ENCODE assay signal across 21 cellular contexts in the genomic region with DNA sequence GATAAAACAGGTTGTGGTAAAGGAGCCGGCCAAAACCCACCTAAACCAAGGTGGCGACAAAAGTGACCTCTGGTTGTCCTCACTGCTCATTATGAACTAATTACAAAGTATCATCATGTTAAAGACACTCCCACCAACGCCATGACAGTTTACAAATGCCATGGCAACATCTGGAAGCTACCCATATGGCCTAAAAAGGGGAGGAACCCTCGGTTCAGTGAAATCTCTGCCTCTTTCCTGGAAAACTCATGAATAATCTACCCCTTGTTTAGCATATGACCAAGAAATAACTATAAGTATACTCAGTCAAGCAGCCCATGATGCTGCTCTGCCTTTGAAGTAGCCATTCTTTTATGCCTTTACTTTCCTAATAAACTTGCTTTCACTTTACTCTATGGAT.
DNase-seq lines count a peak whose midpoint lies in the region; ATAC-seq and TF ChIP-seq lines count a peak whose summit lies in the region.
"Had no signal": no experiment of that assay in that cellular context is flagged by ENCODE, and none has a peak within 500 bp of the region (broad histone marks: within the 10 kb centered on the region; RNA-seq: fewer than 3 reads in every experiment).

No MANE protein-coding gene starts in this region.

- CTCF ChIA-PET in activated CD8-positive, alpha-beta T cell treated with anti-CD3 and anti-CD28 coated beads for 36 hours (lab: Charles Lee): interaction anchor here (1.4 to 4.8 kb wide), 4 partner anchors 8 to 147 kb away, joined by 5 to 32 read pairs (median 14); no protein-coding TSS in a partner anchor
- CTCF ChIA-PET in activated CD8-positive, alpha-beta T cell treated with anti-CD3 and anti-CD28 coated beads, Interleukin-2, amount 10 ng/mL, durations not matched to agents 7 days and 5 days (lab: Charles Lee): interaction anchor here (2.0 kb wide), 1 partner anchor 7 kb away, joined by 16 read pairs; no protein-coding TSS in a partner anchor

- H3K36me3 ChIP-seq in esophagus muscularis mucosa: no peaks in the 10 kb centered on the region
- H3K36me3 ChIP-seq: BE2C; BLaER1 treated with 17β-estradiol and CSF1 and Interleukin-3, amounts not matched to agents 10 nM and 100 nM; HAP-1 had no signal

- H3K27me3 Mint-ChIP-seq in activated CD8-positive, alpha-beta T cell treated with anti-CD3 and anti-CD28 coated beads for 36 hours: peaks cover 1% of the 10 kb centered on the region
- no peaks in the 10 kb centered on the region for H3K27me3 Mint-ChIP-seq in activated CD8-positive, alpha-beta T cell treated with anti-CD3 and anti-CD28 coated beads, Interleukin-2, amount 10 ng/mL, durations not matched to agents 7 days and 5 days (ENCODE audit: low read depth)
- H3K27me3 Mint-ChIP-seq in activated T-helper 17 cell treated with anti-CD3 and anti-CD28 coated beads, Interleukin-2, amount 50 U/mL, for 72 hours: no peaks in the 10 kb centered on the region

- no peaks in the 10 kb centered on the region for H3K36me3 Mint-ChIP-seq in activated CD8-positive, alpha-beta T cell treated with anti-CD3 and anti-CD28 coated beads for 36 hours (ENCODE audit: low read depth)
- H3K36me3 Mint-ChIP-seq in activated CD8-positive, alpha-beta T cell treated with anti-CD3 and anti-CD28 coated beads, Interleukin-2, amount 10 ng/mL, durations not matched to agents 7 days and 5 days (ENCODE audit: low read depth): no peaks in the 10 kb centered on the region
- H3K36me3 Mint-ChIP-seq in activated T-helper 17 cell treated with anti-CD3 and anti-CD28 coated beads, Interleukin-2, amount 50 U/mL, for 72 hours (ENCODE audit: low read depth): no peaks in the 10 kb centered on the region
- H3K36me3 Mint-ChIP-seq: CD14-positive monocyte; CD4-positive, alpha-beta memory T cell had no signal

- WGBS in esophagus muscularis mucosa: 80% methylated on average over 4 of the region's 4 CpGs

- H3K4me1 Mint-ChIP-seq in activated CD8-positive, alpha-beta T cell treated with anti-CD3 and anti-CD28 coated beads for 36 hours (ENCODE audit: low read depth): peaks cover 3% of the 10 kb centered on the region
- H3K4me1 Mint-ChIP-seq in activated CD8-positive, alpha-beta T cell treated with anti-CD3 and anti-CD28 coated beads, Interleukin-2, amount 10 ng/mL, durations not matched to agents 7 days and 5 days (ENCODE audit: low read depth): peaks cover 4% of the 10 kb centered on the region
- no peaks in the 10 kb centered on the region for H3K4me1 Mint-ChIP-seq in activated T-helper 17 cell treated with anti-CD3 and anti-CD28 coated beads, Interleukin-2, amount 50 U/mL, for 72 hours
- H3K4me1 Mint-ChIP-seq: CD14-positive monocyte; CD4-positive, alpha-beta memory T cell had no signal

- H3K4me1 ChIP-seq in esophagus muscularis mucosa: no peaks in the 10 kb centered on the region
- H3K4me1 ChIP-seq: A549, BE2C, Caco-2, HAP-1 had no signal

- no peak for TF ChIP-seq EP300 in esophagus muscularis mucosa (IDR thresholded peaks at IDR 0.05)

- H3K4me3 ChIP-seq in esophagus muscularis mucosa: no peak overlapping the region
- H3K4me3 ChIP-seq: A549; BLaER1 treated with 17β-estradiol and CSF1 and Interleukin-3, amounts not matched to agents 10 nM and 100 nM; HAP-1 had no signal

- H3K9me3 Mint-ChIP-seq in activated CD8-positive, alpha-beta T cell treated with anti-CD3 and anti-CD28 coated beads for 36 hours: no peaks in the 10 kb centered on the region
- no peaks in the 10 kb centered on the region for H3K9me3 Mint-ChIP-seq in activated CD8-positive, alpha-beta T cell treated with anti-CD3 and anti-CD28 coated beads, Interleukin-2, amount 10 ng/mL, durations not matched to agents 7 days and 5 days (ENCODE audit: insufficient read depth)
- no peaks in the 10 kb centered on the region for H3K9me3 Mint-ChIP-seq in activated T-helper 17 cell treated with anti-CD3 and anti-CD28 coated beads, Interleukin-2, amount 50 U/mL, for 72 hours
- H3K9me3 Mint-ChIP-seq: CD14-positive monocyte, HFFc6 had no signal

- no peak for DNase-seq in activated CD8-positive, alpha-beta T cell treated with anti-CD3 and anti-CD28 coated beads for 36 hours
- DNase-seq in activated CD8-positive, alpha-beta T cell treated with anti-CD3 and anti-CD28 coated beads, Interleukin-2, amount 10 ng/mL, durations not matched to agents 7 days and 5 days: no peak
- peak; percentile 15 for DNase-seq in CD1c-positive myeloid dendritic cell (ENCODE audit: extremely low spot score)
- peak; percentile 42 for DNase-seq in esophagus muscularis mucosa (ENCODE audit: extremely low spot score)
- no peak for DNase-seq in COR-L47 (lab: John Stamatoyannopoulos, UW)
- DNase-seq: 8988T; ACHN; BE2C; Caco-2; CD4-positive, alpha-beta memory T cell; DMS53; DMS79 treated with DMSO at 0.1 percent for 48 hours; GF-D8; GOT3; HFFc6 had no signal

- H3K27ac ChIP-seq in esophagus muscularis mucosa (replicated peaks in 1 of 4): no peak overlapping the region
- H3K27ac ChIP-seq: A549; BLaER1 treated with 17β-estradiol and CSF1 and Interleukin-3, amounts not matched to agents 10 nM and 100 nM had no signal

- ATAC-seq in activated CD8-positive, alpha-beta T cell treated with anti-CD3 and anti-CD28 coated beads for 36 hours: peak; percentile 37
- ATAC-seq in activated CD8-positive, alpha-beta T cell treated with anti-CD3 and anti-CD28 coated beads, Interleukin-2, amount 10 ng/mL, durations not matched to agents 7 days and 5 days: no peak
- peak; percentile 43 for ATAC-seq in activated T-helper 17 cell treated with anti-CD3 and anti-CD28 coated beads, Interleukin-2, amount 50 U/mL, for 72 hours (replicated peaks)
- ATAC-seq in HG03354 (IDR thresholded peaks at IDR 0.05; ENCODE audit: poor library complexity, severe bottlenecking, unreplicated experiment): no peak
- ATAC-seq: A549 had no signal

- no peaks in the 10 kb centered on the region for H3K9me3 ChIP-seq in esophagus muscularis mucosa
- H3K9me3 ChIP-seq: A549; BE2C; BLaER1 treated with 17β-estradiol and CSF1 and Interleukin-3, amounts not matched to agents 10 nM and 100 nM; Caco-2; HAP-1 had no signal

- no peak overlapping the region for H3K27ac Mint-ChIP-seq in activated CD8-positive, alpha-beta T cell treated with anti-CD3 and anti-CD28 coated beads for 36 hours
- H3K27ac Mint-ChIP-seq in activated CD8-positive, alpha-beta T cell treated with anti-CD3 and anti-CD28 coated beads, Interleukin-2, amount 10 ng/mL, durations not matched to agents 7 days and 5 days: no peak overlapping the region
- H3K27ac Mint-ChIP-seq in activated T-helper 17 cell treated with anti-CD3 and anti-CD28 coated beads, Interleukin-2, amount 50 U/mL, for 72 hours: no peak overlapping the region
- H3K27ac Mint-ChIP-seq: CD14-positive monocyte; CD4-positive, alpha-beta memory T cell; HFFc6 had no signal

- H3K27me3 ChIP-seq in esophagus muscularis mucosa: peaks cover 0 to 5% (median 0%) of the 10 kb centered on the region in 4 donors

- intact Hi-C loops in activated CD8-positive, alpha-beta T cell treated with anti-CD3 and anti-CD28 coated beads for 36 hours (cut with micrococcal nuclease): no loop called here
- intact Hi-C loops in esophagus muscularis mucosa (cut with DNase I): no loop called here

- TF ChIP-seq POLR2A in esophagus muscularis mucosa (IDR thresholded peaks at IDR 0.05; ENCODE audit: low read depth): no peak

- H3K4me3 Mint-ChIP-seq in activated CD8-positive, alpha-beta T cell treated with anti-CD3 and anti-CD28 coated beads for 36 hours: no peak overlapping the region
- H3K4me3 Mint-ChIP-seq in activated CD8-positive, alpha-beta T cell treated with anti-CD3 and anti-CD28 coated beads, Interleukin-2, amount 10 ng/mL, durations not matched to agents 7 days and 5 days: no peak overlapping the region
- no peak overlapping the region for H3K4me3 Mint-ChIP-seq in activated T-helper 17 cell treated with anti-CD3 and anti-CD28 coated beads, Interleukin-2, amount 50 U/mL, for 72 hours
- H3K4me3 Mint-ChIP-seq: CD14-positive monocyte; CD4-positive, alpha-beta memory T cell; HFFc6 had no signal

- TF ChIP-seq CTCF in activated CD8-positive, alpha-beta T cell treated with anti-CD3 and anti-CD28 coated beads for 36 hours (IDR thresholded peaks at IDR 0.05): no peak
- no peak for TF ChIP-seq CTCF in esophagus muscularis mucosa (IDR thresholded peaks at IDR 0.05)

- POLR2A ChIA-PET in activated CD8-positive, alpha-beta T cell treated with anti-CD3 and anti-CD28 coated beads for 36 hours (lab: Charles Lee): no interaction called here
- POLR2A ChIA-PET in activated CD8-positive, alpha-beta T cell treated with anti-CD3 and anti-CD28 coated beads, Interleukin-2, amount 10 ng/mL, durations not matched to agents 7 days and 5 days (lab: Charles Lee): no interaction called here

Comparison
In these comparisons a context has a peak if more than half of its experiments do, and no peak if none do; other contexts are left out.
1. ATAC-seq: peak in activated CD8-positive, alpha-beta T cell treated with anti-CD3 and anti-CD28 coated beads for 36 hours (single experiment) and activated T-helper 17 cell treated with anti-CD3 and anti-CD28 coated beads, Interleukin-2, amount 50 U/mL, for 72 hours (single experiment); none in activated CD8-positive, alpha-beta T cell treated with anti-CD3 and anti-CD28 coated beads, Interleukin-2, amount 10 ng/mL, durations not matched to agents 7 days and 5 days (single experiment) and HG03354 (single experiment).
2. DNase-seq: peak in CD1c-positive myeloid dendritic cell (single experiment) and esophagus muscularis mucosa (single experiment); none in activated CD8-positive, alpha-beta T cell treated with anti-CD3 and anti-CD28 coated beads for 36 hours (single experiment), activated CD8-positive, alpha-beta T cell treated with anti-CD3 and anti-CD28 coated beads, Interleukin-2, amount 10 ng/mL, durations not matched to agents 7 days and 5 days (single experiment) and COR-L47 (single experiment).